ENCODE assay signal across 1 cellular context in genomic region chr14:30957813-30958370, GRCh38.
TF ChIP-seq lines count a peak whose summit lies in the region.

No MANE protein-coding gene starts in this region.

TF ChIP-seq in HepG2, 621 proteins besides CTCF, POLR2A, EP300 and RAD21 (continued from another document):
- TF ChIP-seq ZBTB34 (CRISPR knock-in tag; IDR thresholded peaks at IDR 0.05) = peak; percentile 79; the same call in 1 of the 2 replicates
- no peak for TF ChIP-seq ZNF180 (CRISPR knock-in tag; IDR thresholded peaks at IDR 0.05; ENCODE audit: borderline replicate concordance, low read depth)
- peak; percentile 62; the same call in 1 of the 2 replicates for TF ChIP-seq ZSCAN29 (CRISPR knock-in tag; conservative IDR thresholded peaks at IDR 0.05)
- TF ChIP-seq ZFP82 (CRISPR knock-in tag; IDR thresholded peaks at IDR 0.05; ENCODE audit: borderline replicate concordance) = 0 out of 2 replicates have a peak, but pooled peaks have one; percentile 11
- TF ChIP-seq ASH2L (IDR thresholded peaks at IDR 0.05; ENCODE audit: insufficient read length, low read depth, low read length) = peak; percentile 15
- TF ChIP-seq DBP (CRISPR knock-in tag; IDR thresholded peaks at IDR 0.05; ENCODE audit: not compliant biosample characterization) = no peak
- TF ChIP-seq TFAP4 (IDR thresholded peaks at IDR 0.05; ENCODE audit: borderline replicate concordance, low read depth) = no peak
- TF ChIP-seq PHF8 (CRISPR knock-in tag; IDR thresholded peaks at IDR 0.05) = 0 out of 2 replicates have a peak, but pooled peaks have one; percentile 22
- TF ChIP-seq LBX2 (CRISPR knock-in tag; IDR thresholded peaks at IDR 0.05; ENCODE audit: borderline replicate concordance) = no peak
- TF ChIP-seq ONECUT2 (CRISPR knock-in tag; IDR thresholded peaks at IDR 0.05) = peak; percentile 97
- TF ChIP-seq GATAD2A (CRISPR knock-in tag; IDR thresholded peaks at IDR 0.05) = peak; percentile 71; the same call in 1 of the 2 replicates
- no peak for TF ChIP-seq CENPBD1 (CRISPR knock-in tag; IDR thresholded peaks at IDR 0.05; ENCODE audit: borderline replicate concordance, low read depth)
- TF ChIP-seq HIC2 (CRISPR knock-in tag; IDR thresholded peaks at IDR 0.05; ENCODE audit: low read depth) = no peak
- TF ChIP-seq IKZF5 (CRISPR knock-in tag; IDR thresholded peaks at IDR 0.05) = peak; percentile 49; the same call in 1 of the 2 replicates
- TF ChIP-seq CEBPB (IDR thresholded peaks at IDR 0.05; ENCODE audit: borderline replicate concordance, low read depth, low read length) = no peak
- peak in 1 of 2 experiments; percentile 41; a peak in 1 of 4 replicates for TF ChIP-seq MAFK (conservative IDR thresholded peaks at IDR 0.05 in 1 of 2, IDR thresholded peaks at IDR 0.05 in 1 of 2; ENCODE audit: low read length in 2 of 2)
- no peak for TF ChIP-seq HINFP (CRISPR knock-in tag; IDR thresholded peaks at IDR 0.05; ENCODE audit: low read depth)
- 0 out of 2 replicates have a peak, but pooled peaks have one; percentile 18 for TF ChIP-seq NCOA2 (CRISPR knock-in tag; IDR thresholded peaks at IDR 0.05)
- 0 out of 2 replicates have a peak, but pooled peaks have one; percentile 27 for TF ChIP-seq POLR2AphosphoS5 (IDR thresholded peaks at IDR 0.05; ENCODE audit: low read depth, low read length)
- TF ChIP-seq ZNF558 (CRISPR knock-in tag; IDR thresholded peaks at IDR 0.05; ENCODE audit: borderline replicate concordance) = no peak
- peak; percentile 49; the same call in 1 of the 2 replicates for TF ChIP-seq SALL1 (CRISPR knock-in tag; IDR thresholded peaks at IDR 0.05)
- TF ChIP-seq MIXL1 (CRISPR knock-in tag; IDR thresholded peaks at IDR 0.05) = peak; percentile 41; the same call in 1 of the 2 replicates
- 0 out of 2 replicates have a peak, but pooled peaks have one; percentile 3 for TF ChIP-seq HNF4G (IDR thresholded peaks at IDR 0.05; ENCODE audit: borderline replicate concordance, low read depth, low read length)
- TF ChIP-seq HNF4G (CRISPR knock-in tag; IDR thresholded peaks at IDR 0.05; ENCODE audit: borderline replicate concordance, low read depth) = no peak
- no peak for TF ChIP-seq MYC (CRISPR knock-in tag; IDR thresholded peaks at IDR 0.05; ENCODE audit: borderline replicate concordance)
- 0 out of 2 replicates have a peak, but pooled peaks have one; percentile 17 for TF ChIP-seq POGZ (CRISPR knock-in tag; IDR thresholded peaks at IDR 0.05)
- TF ChIP-seq KLF6 (CRISPR knock-in tag; IDR thresholded peaks at IDR 0.05) = 0 out of 2 replicates have a peak, but pooled peaks have one; percentile 23
- TF ChIP-seq GZF1 (CRISPR knock-in tag; IDR thresholded peaks at IDR 0.05) = no peak
- no peak for TF ChIP-seq NFIB (CRISPR knock-in tag; IDR thresholded peaks at IDR 0.05; ENCODE audit: borderline replicate concordance)
- TF ChIP-seq PPARG (CRISPR knock-in tag; conservative IDR thresholded peaks at IDR 0.05) = peak; percentile 44; the same call in 1 of the 2 replicates
- no peak for TF ChIP-seq STAG1 (CRISPR knock-in tag; IDR thresholded peaks at IDR 0.05)
- peak; percentile 15; the same call in 1 of the 2 replicates for TF ChIP-seq FOSL2 (CRISPR knock-in tag; IDR thresholded peaks at IDR 0.05)
- peak; percentile 49; the same call in 1 of the 2 replicates for TF ChIP-seq ZNF580 (CRISPR knock-in tag; IDR thresholded peaks at IDR 0.05; ENCODE audit: borderline replicate concordance, low read depth)
- TF ChIP-seq HMG20A (CRISPR knock-in tag; IDR thresholded peaks at IDR 0.05; ENCODE audit: borderline replicate concordance) = 0 out of 2 replicates have a peak, but pooled peaks have one; percentile 23
- 0 out of 2 replicates have a peak, but pooled peaks have one; percentile 42 for TF ChIP-seq ATF6 (CRISPR knock-in tag; conservative IDR thresholded peaks at IDR 0.05)
- no peak for TF ChIP-seq FOSL1 (CRISPR knock-in tag; IDR thresholded peaks at IDR 0.05; ENCODE audit: borderline replicate concordance)
- TF ChIP-seq HDAC2 (CRISPR knock-in tag; IDR thresholded peaks at IDR 0.05) = peak; percentile 20; the same call in 1 of the 2 replicates
- TF ChIP-seq ZNF644 (CRISPR knock-in tag; IDR thresholded peaks at IDR 0.05; ENCODE audit: low read depth) = 0 out of 2 replicates have a peak, but pooled peaks have one; percentile 22
- no peak for TF ChIP-seq SAFB2 (CRISPR knock-in tag; IDR thresholded peaks at IDR 0.05; ENCODE audit: borderline replicate concordance, low read depth)
TF ChIP-seq in HepG2: peak in this region for 44.
